Comparison of ENCODE assay signal across 25 cellular contexts in genomic region chrX:20057479-20057878, GRCh38. TPM values are rescaled to one million over a fixed set of nuclear protein-coding genes. Genes with fewer than 3 reads are reported as not detected.
"Had no signal": no experiment of that assay in that cellular context is flagged by ENCODE, and none has a peak within 500 bp of the region (broad histone marks: within the 10 kb centered on the region; RNA-seq: fewer than 3 reads in every experiment).

No MANE protein-coding gene starts in this region.

- FAIRE-seq: bronchial epithelial cell, frontal cortex had no signal

- H3K27ac ChIP-seq: adrenal gland, ascending aorta, brain microvascular endothelial cell, coronary artery had no signal

- H3K36me3 ChIP-seq: adrenal gland, ascending aorta, brain microvascular endothelial cell had no signal

- DNase-seq: activated CD4-positive, alpha-beta memory T cell treated with anti-CD3 and anti-CD28 coated beads, Interleukin-2, amount 10 ng/mL, durations not matched to agents 7 days and 5 days; activated CD4-positive, alpha-beta T cell treated with anti-CD3 and anti-CD28 coated beads, Interleukin-2, amount 10 ng/mL, durations not matched to agents 24 days and 14 days; activated CD4-positive, CD25-positive, alpha-beta regulatory T cell; activated CD4-positive, CD25-positive, alpha-beta regulatory T cell treated with anti-CD3 and anti-CD28 coated beads, Interleukin-2, amount 50 U/mL, for 72 hours; activated CD8-positive, alpha-beta memory T cell treated with anti-CD3 and anti-CD28 coated beads, Interleukin-2, amount 50 U/mL, for 48 hours; activated effector memory CD4-positive, alpha-beta T cell treated with Interleukin-2 at 50 U/mL for 16 hours; activated gamma-delta T cell treated with Interleukin-2 at 50 U/mL for 16 hours; activated naive CD4-positive, alpha-beta T cell treated with anti-CD3 and anti-CD28 coated beads for 36 hours; activated naive CD8-positive, alpha-beta T cell treated with anti-CD3 and anti-CD28 coated beads for 36 hours; activated naive CD8-positive, alpha-beta T cell treated with anti-CD3 and anti-CD28 coated beads, Interleukin-2, amount 50 U/mL, for 24 hours; activated T-cell treated with anti-CD3 and anti-CD28 coated beads for 4 hours; activated T-cell treated with anti-CD3 and anti-CD28 coated beads, Interleukin-2, amount 50 U/mL, for 24 hours; adrenal gland; brain microvascular endothelial cell; effector memory CD4-positive, alpha-beta T cell; endodermal cell; foreskin fibroblast; T-helper 1 cell; T-helper 17 cell; T1000 had no signal

- H3K4me1 ChIP-seq: adrenal gland, ascending aorta had no signal

- H3K27me3 ChIP-seq: ascending aorta, brain microvascular endothelial cell had no signal

- H3K9me3 ChIP-seq: adrenal gland, ascending aorta had no signal

- ATAC-seq: activated CD4-positive, alpha-beta T cell treated with anti-CD3 and anti-CD28 coated beads for 36 hours; activated naive CD8-positive, alpha-beta T cell treated with anti-CD3 and anti-CD28 coated beads, Interleukin-2, amount 50 U/mL, for 24 hours; T-helper 17 cell had no signal

- H3K4me3 ChIP-seq: adrenal gland, ascending aorta, coronary artery had no signal

RNA-seq across cellular contexts. Expression of gene MAP7D2, which starts 59.2 kb away (rescaled TPM):
- total RNA-seq: ascending aorta had no signal
